ENCODE assay signal across 1 cellular context in genomic region chr9:99037768-99038167, GRCh38.
TF ChIP-seq lines count a peak whose summit lies in the region.

No MANE protein-coding gene starts in this region.

TF ChIP-seq in K562, 482 proteins besides CTCF, POLR2A, EP300 and RAD21 (continued from another document):
- TF ChIP-seq ZBTB40 (IDR thresholded peaks at IDR 0.05) (no peak), ZBTB40 (CRISPR knock-in tag; IDR thresholded peaks at IDR 0.05) (no peak), GATA2 (CRISPR knock-in tag; IDR thresholded peaks at IDR 0.05) (no peak), ZBTB1 (CRISPR knock-in tag; IDR thresholded peaks at IDR 0.05; ENCODE audit: borderline replicate concordance, low read depth) (no peak), MTF1 (CRISPR knock-in tag; IDR thresholded peaks at IDR 0.05; ENCODE audit: borderline replicate concordance) (no peak), ZNF695 (CRISPR knock-in tag; IDR thresholded peaks at IDR 0.05) (no peak), U2AF2 (optimal IDR thresholded peaks at IDR 0.05; ENCODE audit: low read depth, low read length) (no peak), ZBTB33 (CRISPR knock-in tag; IDR thresholded peaks at IDR 0.05) (no peak), DACH1 (IDR thresholded peaks at IDR 0.05; ENCODE audit: partially characterized antibody) (no peak), CHD7 (IDR thresholded peaks at IDR 0.05; ENCODE audit: low read depth, low read length) (no peak), EZH2 (IDR thresholded peaks at IDR 0.05; ENCODE audit: borderline replicate concordance, low read depth, low read length) (no peak), USF1 (CRISPR knock-in tag; IDR thresholded peaks at IDR 0.05) (no peak), PPARD (CRISPR knock-in tag; IDR thresholded peaks at IDR 0.05) (no peak)
